1 cellular context compared by ENCODE assay signal in the genomic region with DNA sequence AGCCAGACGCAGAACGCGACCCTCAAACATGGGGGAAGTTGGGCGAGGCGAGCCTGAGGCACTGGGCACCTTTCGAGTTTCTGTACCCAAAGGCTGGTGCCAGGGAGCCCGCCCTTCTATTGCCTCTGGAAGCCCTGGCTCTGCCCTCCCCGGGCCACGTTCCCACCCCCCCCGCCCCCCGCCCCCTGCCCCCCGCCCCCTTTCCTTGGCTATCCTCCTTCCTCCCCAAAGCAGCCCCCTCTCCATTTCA.
TF ChIP-seq lines count a peak whose summit lies in the region.

No MANE protein-coding gene starts in this region.

TF ChIP-seq in GM23338, 12 proteins besides CTCF, POLR2A, EP300 and RAD21:
- TF ChIP-seq, protein P1, sequence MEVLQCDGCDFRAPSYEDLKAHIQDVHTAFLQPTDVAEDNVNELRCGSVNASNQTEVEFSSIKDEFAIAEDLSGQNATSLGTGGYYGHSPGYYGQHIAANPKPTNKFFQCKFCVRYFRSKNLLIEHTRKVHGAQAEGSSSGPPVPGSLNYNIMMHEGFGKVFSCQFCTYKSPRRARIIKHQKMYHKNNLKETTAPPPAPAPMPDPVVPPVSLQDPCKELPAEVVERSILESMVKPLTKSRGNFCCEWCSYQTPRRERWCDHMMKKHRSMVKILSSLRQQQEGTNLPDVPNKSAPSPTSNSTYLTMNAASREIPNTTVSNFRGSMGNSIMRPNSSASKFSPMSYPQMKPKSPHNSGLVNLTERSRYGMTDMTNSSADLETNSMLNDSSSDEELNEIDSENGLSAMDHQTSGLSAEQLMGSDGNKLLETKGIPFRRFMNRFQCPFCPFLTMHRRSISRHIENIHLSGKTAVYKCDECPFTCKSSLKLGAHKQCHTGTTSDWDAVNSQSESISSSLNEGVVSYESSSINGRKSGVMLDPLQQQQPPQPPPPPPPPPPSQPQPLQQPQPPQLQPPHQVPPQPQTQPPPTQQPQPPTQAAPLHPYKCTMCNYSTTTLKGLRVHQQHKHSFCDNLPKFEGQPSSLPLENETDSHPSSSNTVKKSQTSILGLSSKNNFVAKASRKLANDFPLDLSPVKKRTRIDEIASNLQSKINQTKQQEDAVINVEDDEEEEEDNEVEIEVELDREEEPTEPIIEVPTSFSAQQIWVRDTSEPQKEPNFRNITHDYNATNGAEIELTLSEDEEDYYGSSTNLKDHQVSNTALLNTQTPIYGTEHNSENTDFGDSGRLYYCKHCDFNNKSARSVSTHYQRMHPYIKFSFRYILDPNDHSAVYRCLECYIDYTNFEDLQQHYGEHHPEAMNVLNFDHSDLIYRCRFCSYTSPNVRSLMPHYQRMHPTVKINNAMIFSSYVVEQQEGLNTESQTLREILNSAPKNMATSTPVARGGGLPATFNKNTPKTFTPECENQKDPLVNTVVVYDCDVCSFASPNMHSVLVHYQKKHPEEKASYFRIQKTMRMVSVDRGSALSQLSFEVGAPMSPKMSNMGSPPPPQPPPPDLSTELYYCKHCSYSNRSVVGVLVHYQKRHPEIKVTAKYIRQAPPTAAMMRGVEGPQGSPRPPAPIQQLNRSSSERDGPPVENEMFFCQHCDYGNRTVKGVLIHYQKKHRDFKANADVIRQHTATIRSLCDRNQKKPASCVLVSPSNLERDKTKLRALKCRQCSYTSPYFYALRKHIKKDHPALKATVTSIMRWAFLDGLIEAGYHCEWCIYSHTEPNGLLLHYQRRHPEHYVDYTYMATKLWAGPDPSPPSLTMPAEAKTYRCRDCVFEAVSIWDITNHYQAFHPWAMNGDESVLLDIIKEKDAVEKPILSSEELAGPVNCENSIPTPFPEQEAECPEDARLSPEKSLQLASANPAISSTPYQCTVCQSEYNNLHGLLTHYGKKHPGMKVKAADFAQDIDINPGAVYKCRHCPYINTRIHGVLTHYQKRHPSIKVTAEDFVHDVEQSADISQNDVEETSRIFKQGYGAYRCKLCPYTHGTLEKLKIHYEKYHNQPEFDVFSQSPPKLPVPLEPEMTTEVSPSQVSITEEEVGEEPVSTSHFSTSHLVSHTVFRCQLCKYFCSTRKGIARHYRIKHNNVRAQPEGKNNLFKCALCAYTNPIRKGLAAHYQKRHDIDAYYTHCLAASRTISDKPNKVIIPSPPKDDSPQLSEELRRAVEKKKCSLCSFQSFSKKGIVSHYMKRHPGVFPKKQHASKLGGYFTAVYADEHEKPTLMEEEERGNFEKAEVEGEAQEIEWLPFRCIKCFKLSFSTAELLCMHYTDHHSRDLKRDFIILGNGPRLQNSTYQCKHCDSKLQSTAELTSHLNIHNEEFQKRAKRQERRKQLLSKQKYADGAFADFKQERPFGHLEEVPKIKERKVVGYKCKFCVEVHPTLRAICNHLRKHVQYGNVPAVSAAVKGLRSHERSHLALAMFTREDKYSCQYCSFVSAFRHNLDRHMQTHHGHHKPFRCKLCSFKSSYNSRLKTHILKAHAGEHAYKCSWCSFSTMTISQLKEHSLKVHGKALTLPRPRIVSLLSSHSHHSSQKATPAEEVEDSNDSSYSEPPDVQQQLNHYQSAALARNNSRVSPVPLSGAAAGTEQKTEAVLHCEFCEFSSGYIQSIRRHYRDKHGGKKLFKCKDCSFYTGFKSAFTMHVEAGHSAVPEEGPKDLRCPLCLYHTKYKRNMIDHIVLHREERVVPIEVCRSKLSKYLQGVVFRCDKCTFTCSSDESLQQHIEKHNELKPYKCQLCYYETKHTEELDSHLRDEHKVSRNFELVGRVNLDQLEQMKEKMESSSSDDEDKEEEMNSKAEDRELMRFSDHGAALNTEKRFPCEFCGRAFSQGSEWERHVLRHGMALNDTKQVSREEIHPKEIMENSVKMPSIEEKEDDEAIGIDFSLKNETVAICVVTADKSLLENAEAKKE (CRISPR knock-in tag; IDR thresholded peaks at IDR 0.05) = no peak
- TF ChIP-seq JUNB (IDR thresholded peaks at IDR 0.05; ENCODE audit: unreplicated experiment) (no peak), POLR2AphosphoS5 (IDR thresholded peaks at IDR 0.05; ENCODE audit: low read depth) (no peak)
